ENCODE assay signal across 7 cellular contexts in genomic region chr3:130276203-130276803, GRCh38.
A peak's percentile ranks its signal among the peaks of the same experiment; 100 is the strongest.
DNase-seq lines count a peak whose midpoint lies in the region; ATAC-seq and TF ChIP-seq lines count a peak whose summit lies in the region.

No MANE protein-coding gene starts in this region.

- peak in 1 of 2 donors; percentile 83 for TF ChIP-seq CTCF in suprapubic skin (IDR thresholded peaks at IDR 0.05)

- TF ChIP-seq EP300 in suprapubic skin (IDR thresholded peaks at IDR 0.05): no peak

- H3K36me3 ChIP-seq in suprapubic skin: no peaks in the 10 kb centered on the region

- no peak for TF ChIP-seq POLR2A in suprapubic skin (IDR thresholded peaks at IDR 0.05)

- 11% methylated on average over 8 of the region's 8 CpGs for WGBS in suprapubic skin

- ATAC-seq in HG03066 (IDR thresholded peaks at IDR 0.05; ENCODE audit: low read depth, unreplicated experiment): peak; percentile 63

- H3K4me1 ChIP-seq in suprapubic skin: peaks cover 2% of the 10 kb centered on the region

- peaks cover 7% of the 10 kb centered on the region for H3K27me3 ChIP-seq in suprapubic skin

- H3K9me3 ChIP-seq in suprapubic skin: no peaks in the 10 kb centered on the region

- no peak overlapping the region for H3K4me3 ChIP-seq in suprapubic skin

- peak; percentile 15 for DNase-seq in GM04503 (ENCODE audit: low read depth)
- DNase-seq in NCI-H460 (ENCODE audit: extremely low read depth, low read depth): peak; percentile 41
- DNase-seq in astrocyte of the hippocampus (ENCODE audit: low read depth, low spot score): peak; percentile 74
- peak; percentile 81 for DNase-seq in iPS-NIHi7 (ENCODE audit: extremely low spot score)
- DNase-seq in superior temporal gyrus (ENCODE audit: extremely low spot score): peak; percentile 83
- DNase-seq in suprapubic skin (ENCODE audit: low spot score in 2 of 2): no peak

- H3K27ac ChIP-seq in suprapubic skin: no peak overlapping the region

Comparison
In these comparisons a context has a peak if more than half of its experiments do, and no peak if none do; other contexts are left out.
1. DNase-seq: peak in GM04503 (single experiment), NCI-H460 (single experiment), astrocyte of the hippocampus (single experiment), iPS-NIHi7 (single experiment) and superior temporal gyrus (single experiment); none in suprapubic skin (0 of 2).